Comparison of ENCODE assay signal across 1 cellular context in the genomic region with DNA sequence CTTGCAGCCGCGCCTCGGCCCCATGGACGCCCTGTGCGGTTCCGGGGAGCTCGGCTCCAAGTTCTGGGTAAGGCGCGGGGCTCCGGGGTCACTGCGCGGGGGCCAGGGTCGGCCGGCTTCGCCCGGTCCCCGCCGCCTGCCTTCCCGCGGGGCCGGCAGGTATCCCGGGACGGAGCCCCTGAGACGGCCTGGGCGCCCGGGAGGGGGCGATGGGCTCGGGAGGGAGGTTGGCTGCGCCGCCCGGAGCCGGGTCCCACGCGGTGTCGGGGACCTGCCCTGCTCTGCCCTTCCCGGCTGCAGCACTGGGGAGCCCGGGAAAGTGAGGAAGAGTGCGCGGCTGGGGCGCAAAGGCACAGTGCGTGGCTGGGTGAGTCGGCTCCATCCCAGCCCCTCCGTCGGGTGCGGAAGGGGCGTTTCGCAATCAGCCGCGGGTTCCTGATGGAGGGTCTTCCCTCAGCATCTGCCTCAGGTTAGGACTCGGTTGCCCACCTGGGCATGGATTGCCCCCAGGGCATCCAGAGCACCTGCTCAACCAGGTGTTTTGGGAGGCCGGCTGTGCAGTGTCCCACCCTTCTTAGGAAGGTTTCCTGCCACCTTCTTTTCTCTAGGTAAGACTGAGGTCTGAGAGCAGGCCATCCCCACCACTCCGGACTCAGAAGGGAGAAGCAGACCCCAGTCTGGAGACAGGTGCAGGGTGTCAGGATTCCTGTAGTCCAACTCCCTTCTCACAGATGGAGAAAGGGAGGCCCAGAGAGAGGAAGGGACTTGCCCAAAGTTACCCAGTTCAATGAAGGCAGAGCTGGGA.
TF ChIP-seq lines count a peak whose summit lies in the region.

No MANE protein-coding gene starts in this region.

TF ChIP-seq in K562, 482 proteins besides CTCF, POLR2A, EP300 and RAD21:
- TF ChIP-seq, protein P1, sequence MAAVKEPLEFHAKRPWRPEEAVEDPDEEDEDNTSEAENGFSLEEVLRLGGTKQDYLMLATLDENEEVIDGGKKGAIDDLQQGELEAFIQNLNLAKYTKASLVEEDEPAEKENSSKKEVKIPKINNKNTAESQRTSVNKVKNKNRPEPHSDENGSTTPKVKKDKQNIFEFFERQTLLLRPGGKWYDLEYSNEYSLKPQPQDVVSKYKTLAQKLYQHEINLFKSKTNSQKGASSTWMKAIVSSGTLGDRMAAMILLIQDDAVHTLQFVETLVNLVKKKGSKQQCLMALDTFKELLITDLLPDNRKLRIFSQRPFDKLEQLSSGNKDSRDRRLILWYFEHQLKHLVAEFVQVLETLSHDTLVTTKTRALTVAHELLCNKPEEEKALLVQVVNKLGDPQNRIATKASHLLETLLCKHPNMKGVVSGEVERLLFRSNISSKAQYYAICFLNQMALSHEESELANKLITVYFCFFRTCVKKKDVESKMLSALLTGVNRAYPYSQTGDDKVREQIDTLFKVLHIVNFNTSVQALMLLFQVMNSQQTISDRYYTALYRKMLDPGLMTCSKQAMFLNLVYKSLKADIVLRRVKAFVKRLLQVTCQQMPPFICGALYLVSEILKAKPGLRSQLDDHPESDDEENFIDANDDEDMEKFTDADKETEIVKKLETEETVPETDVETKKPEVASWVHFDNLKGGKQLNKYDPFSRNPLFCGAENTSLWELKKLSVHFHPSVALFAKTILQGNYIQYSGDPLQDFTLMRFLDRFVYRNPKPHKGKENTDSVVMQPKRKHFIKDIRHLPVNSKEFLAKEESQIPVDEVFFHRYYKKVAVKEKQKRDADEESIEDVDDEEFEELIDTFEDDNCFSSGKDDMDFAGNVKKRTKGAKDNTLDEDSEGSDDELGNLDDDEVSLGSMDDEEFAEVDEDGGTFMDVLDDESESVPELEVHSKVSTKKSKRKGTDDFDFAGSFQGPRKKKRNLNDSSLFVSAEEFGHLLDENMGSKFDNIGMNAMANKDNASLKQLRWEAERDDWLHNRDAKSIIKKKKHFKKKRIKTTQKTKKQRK (IDR thresholded peaks at IDR 0.05; ENCODE audit: borderline replicate concordance, low read depth, low read length) = no peak
- TF ChIP-seq TCF3 (CRISPR knock-in tag; IDR thresholded peaks at IDR 0.05) (no peak), KAT8 (IDR thresholded peaks at IDR 0.05; ENCODE audit: low read depth) (no peak), ZNF253 (CRISPR knock-in tag; conservative IDR thresholded peaks at IDR 0.05) (no peak), JUN (IDR thresholded peaks at IDR 0.05; ENCODE audit: borderline replicate concordance, low read depth, low read length) (no peak), JUN (CRISPR knock-in tag; IDR thresholded peaks at IDR 0.05; ENCODE audit: borderline replicate concordance) (no peak), ESRRB (CRISPR knock-in tag; IDR thresholded peaks at IDR 0.05; ENCODE audit: borderline replicate concordance) (no peak), CEBPB (tag; IDR thresholded peaks at IDR 0.05) (peak; percentile 71), SRF (CRISPR knock-in tag; IDR thresholded peaks at IDR 0.05) (no peak), NEUROD1 (IDR thresholded peaks at IDR 0.05; ENCODE audit: borderline replicate concordance, low read depth, low read length, partially characterized antibody) (no peak), PTTG1 (tag; IDR thresholded peaks at IDR 0.05; ENCODE audit: low read depth) (no peak), MBD2 (IDR thresholded peaks at IDR 0.05; ENCODE audit: borderline replicate concordance, low read depth) (no peak), RBFOX2 (IDR thresholded peaks at IDR 0.05; ENCODE audit: low read depth, low read length) (no peak), HNRNPL (IDR thresholded peaks at IDR 0.05; ENCODE audit: low read depth, low read length) (no peak), CEBPG (CRISPR knock-in tag; IDR thresholded peaks at IDR 0.05) (no peak), CEBPG (tag; conservative IDR thresholded peaks at IDR 0.05 in 1 of 2, IDR thresholded peaks at IDR 0.05 in 1 of 2) (peak in 1 of 2 experiments; percentile 22; a peak in 1 of 4 replicates), DPF2 (IDR thresholded peaks at IDR 0.05) (no peak)
- TF ChIP-seq, protein P2, sequence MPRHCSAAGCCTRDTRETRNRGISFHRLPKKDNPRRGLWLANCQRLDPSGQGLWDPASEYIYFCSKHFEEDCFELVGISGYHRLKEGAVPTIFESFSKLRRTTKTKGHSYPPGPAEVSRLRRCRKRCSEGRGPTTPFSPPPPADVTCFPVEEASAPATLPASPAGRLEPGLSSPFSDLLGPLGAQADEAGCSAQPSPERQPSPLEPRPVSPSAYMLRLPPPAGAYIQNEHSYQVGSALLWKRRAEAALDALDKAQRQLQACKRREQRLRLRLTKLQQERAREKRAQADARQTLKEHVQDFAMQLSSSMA (CRISPR knock-in tag; IDR thresholded peaks at IDR 0.05) = no peak
- TF ChIP-seq, protein P3, sequence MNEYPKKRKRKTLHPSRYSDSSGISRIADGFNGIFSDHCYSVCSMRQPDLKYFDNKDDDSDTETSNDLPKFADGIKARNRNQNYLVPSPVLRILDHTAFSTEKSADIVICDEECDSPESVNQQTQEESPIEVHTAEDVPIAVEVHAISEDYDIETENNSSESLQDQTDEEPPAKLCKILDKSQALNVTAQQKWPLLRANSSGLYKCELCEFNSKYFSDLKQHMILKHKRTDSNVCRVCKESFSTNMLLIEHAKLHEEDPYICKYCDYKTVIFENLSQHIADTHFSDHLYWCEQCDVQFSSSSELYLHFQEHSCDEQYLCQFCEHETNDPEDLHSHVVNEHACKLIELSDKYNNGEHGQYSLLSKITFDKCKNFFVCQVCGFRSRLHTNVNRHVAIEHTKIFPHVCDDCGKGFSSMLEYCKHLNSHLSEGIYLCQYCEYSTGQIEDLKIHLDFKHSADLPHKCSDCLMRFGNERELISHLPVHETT (CRISPR knock-in tag; conservative IDR thresholded peaks at IDR 0.05 in 1 of 2, IDR thresholded peaks at IDR 0.05 in 1 of 2) = no peak
- TF ChIP-seq, protein P4, sequence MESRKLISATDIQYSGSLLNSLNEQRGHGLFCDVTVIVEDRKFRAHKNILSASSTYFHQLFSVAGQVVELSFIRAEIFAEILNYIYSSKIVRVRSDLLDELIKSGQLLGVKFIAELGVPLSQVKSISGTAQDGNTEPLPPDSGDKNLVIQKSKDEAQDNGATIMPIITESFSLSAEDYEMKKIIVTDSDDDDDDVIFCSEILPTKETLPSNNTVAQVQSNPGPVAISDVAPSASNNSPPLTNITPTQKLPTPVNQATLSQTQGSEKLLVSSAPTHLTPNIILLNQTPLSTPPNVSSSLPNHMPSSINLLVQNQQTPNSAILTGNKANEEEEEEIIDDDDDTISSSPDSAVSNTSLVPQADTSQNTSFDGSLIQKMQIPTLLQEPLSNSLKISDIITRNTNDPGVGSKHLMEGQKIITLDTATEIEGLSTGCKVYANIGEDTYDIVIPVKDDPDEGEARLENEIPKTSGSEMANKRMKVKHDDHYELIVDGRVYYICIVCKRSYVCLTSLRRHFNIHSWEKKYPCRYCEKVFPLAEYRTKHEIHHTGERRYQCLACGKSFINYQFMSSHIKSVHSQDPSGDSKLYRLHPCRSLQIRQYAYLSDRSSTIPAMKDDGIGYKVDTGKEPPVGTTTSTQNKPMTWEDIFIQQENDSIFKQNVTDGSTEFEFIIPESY (CRISPR knock-in tag; IDR thresholded peaks at IDR 0.05) = 0 out of 2 replicates have a peak, but pooled peaks have one; percentile 38
- TF ChIP-seq, protein P5, sequence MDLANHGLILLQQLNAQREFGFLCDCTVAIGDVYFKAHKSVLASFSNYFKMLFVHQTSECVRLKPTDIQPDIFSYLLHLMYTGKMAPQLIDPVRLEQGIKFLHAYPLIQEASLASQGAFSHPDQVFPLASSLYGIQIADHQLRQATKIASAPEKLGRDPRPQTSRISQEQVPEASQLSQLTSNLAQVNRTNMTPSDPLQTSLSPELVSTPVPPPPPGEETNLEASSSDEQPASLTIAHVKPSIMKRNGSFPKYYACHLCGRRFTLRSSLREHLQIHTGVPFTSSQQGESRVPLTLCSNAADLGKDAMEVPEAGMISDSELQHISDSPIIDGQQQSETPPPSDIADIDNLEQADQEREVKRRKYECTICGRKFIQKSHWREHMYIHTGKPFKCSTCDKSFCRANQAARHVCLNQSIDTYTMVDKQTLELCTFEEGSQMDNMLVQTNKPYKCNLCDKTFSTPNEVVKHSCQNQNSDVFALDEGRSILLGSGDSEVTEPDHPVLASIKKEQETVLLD (IDR thresholded peaks at IDR 0.05) = no peak
